Comparison of ENCODE assay signal across 23 cellular contexts in the genomic region with DNA sequence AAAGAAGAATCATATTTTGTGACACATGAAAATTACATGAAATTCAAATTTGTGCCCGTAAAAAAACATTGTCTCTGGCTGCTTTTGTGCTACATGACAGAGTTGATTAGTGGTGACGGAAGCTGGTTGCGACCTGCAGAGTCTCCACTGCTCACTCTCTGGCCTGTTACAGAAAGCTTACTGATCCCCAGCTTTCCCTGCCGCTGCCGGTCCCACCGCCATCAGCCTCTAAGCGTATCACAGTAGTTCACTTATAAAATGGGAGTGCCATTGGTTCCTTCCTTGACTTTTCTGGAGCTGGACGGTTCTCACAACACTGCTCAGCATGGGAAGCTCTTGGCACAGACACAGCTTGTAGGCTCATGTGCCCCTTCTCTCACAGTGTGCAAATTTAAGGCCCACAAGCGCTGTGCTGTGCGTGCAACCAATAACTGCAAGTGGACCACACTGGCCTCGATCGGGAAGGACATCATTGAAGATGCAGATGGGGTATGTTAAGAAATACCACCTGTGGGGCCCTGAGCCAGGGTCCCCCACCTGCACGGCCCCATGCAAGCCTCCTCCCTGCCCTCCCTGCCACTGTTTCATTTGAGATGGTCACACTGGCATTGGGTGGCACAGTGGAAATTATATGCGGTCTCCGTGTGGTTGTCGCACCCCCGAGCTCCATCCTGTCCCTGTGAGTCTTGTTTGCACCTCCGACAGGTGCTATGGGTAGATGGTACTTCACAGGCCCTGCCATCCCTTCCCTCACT.
DNase-seq lines count a peak whose midpoint lies in the region; ATAC-seq, FAIRE-seq and TF ChIP-seq lines count a peak whose summit lies in the region.
"Had no signal": no experiment of that assay in that cellular context is flagged by ENCODE, and none has a peak within 500 bp of the region (broad histone marks: within the 10 kb centered on the region; RNA-seq: fewer than 3 reads in every experiment).

No MANE protein-coding gene starts in this region.

- H3K4me1 Mint-ChIP-seq in CD4-positive, alpha-beta T cell (ENCODE audit: low read depth): peaks cover 36% of the 10 kb centered on the region
- H3K4me1 Mint-ChIP-seq: central memory CD8-positive, alpha-beta T cell had no signal

- H3K36me3 Mint-ChIP-seq in CD4-positive, alpha-beta T cell (ENCODE audit: low read depth): peaks cover 89% of the 10 kb centered on the region

- no peaks in the 10 kb centered on the region for H3K27me3 ChIP-seq in CD4-positive, alpha-beta T cell (ENCODE audit: control insufficient read depth, insufficient read depth, low read length)
- H3K27me3 ChIP-seq: foreskin keratinocyte, pancreas, upper lobe of left lung had no signal

- no peaks in the 10 kb centered on the region for H3K9me3 Mint-ChIP-seq in CD4-positive, alpha-beta T cell
- H3K9me3 Mint-ChIP-seq: central memory CD8-positive, alpha-beta T cell had no signal

- H3K4me3 ChIP-seq in A549: no peak overlapping the region
- H3K4me3 ChIP-seq: pancreas, SK-N-MC, upper lobe of left lung had no signal

- H3K4me2 ChIP-seq in A549: no peak overlapping the region

- peaks cover 26% of the 10 kb centered on the region for H3K4me1 ChIP-seq in A549
- H3K4me1 ChIP-seq: foreskin keratinocyte, pancreas, upper lobe of left lung had no signal

- no peak for DNase-seq in A549 (ENCODE audit: low read depth in 1 of 2, low spot score in 1 of 2)
- peak in 1 of 10 experiments; percentile 16 for DNase-seq in CD4-positive, alpha-beta T cell
- DNase-seq in islet precursor cell: peak; percentile 21
- DNase-seq in sciatic nerve (ENCODE audit: low spot score): peak; percentile 25
- no peak for DNase-seq in glomerular visceral epithelial cell (ENCODE audit: extremely low spot score)
- no peak for DNase-seq in NCI-H128 (lab: John Stamatoyannopoulos, UW; ENCODE audit: unreplicated experiment)
- DNase-seq: activated CD4-positive, CD25-positive, alpha-beta regulatory T cell; AML-193; COR-L47; foreskin keratinocyte; hypothalamus; NCI-H1930; NCI-H510A; pancreas; stimulated activated CD4-positive, alpha-beta T cell treated with anti-CD3 and anti-CD28 coated beads, Interleukin-1b, Interleukin-23, amount 100 ng/mL, for 48 hours; stimulated activated naive CD4-positive, alpha-beta T cell; T1000 had no signal

- no peak for TF ChIP-seq RAD21 in A549 (conservative IDR thresholded peaks at IDR 0.05 in 1 of 2, IDR thresholded peaks at IDR 0.05 in 1 of 2)

- CTCF ChIA-PET in A549 (lab: Yijun Ruan, JAX): interaction anchor here (1.0 to 20.8 kb wide), 5 partner anchors 8 to 421 kb away, joined by 3 to 356 read pairs (median 26); no protein-coding TSS in a partner anchor
- CTCF ChIA-PET in CD4-positive, alpha-beta T cell (lab: Charles Lee): interaction anchor here (1.3 kb wide), 1 partner anchor 31 kb away, joined by 3 read pairs; no protein-coding TSS in a partner anchor

- POLR2A ChIA-PET in A549 (lab: Yijun Ruan, JAX): interaction anchor here (0.7 to 1.3 kb wide), 3 partner anchors 16 to 397 kb away, joined by 3 to 4 read pairs (median 4); no protein-coding TSS in a partner anchor
- POLR2A ChIA-PET in CD4-positive, alpha-beta T cell (lab: Charles Lee): interaction anchor here (8.1 kb wide), 1 partner anchor 15 kb away, joined by 55 read pairs; no protein-coding TSS in a partner anchor

- TF ChIP-seq POLR2A in A549 (IDR thresholded peaks at IDR 0.05; ENCODE audit: low read length): no peak

- TF ChIP-seq EP300 in A549 (IDR thresholded peaks at IDR 0.05): no peak

- peak overlapping the region in 1 of 2 experiments; percentile 67; a peak in 4 of 6 replicates for H3K27ac ChIP-seq in A549
- H3K27ac ChIP-seq in CD4-positive, alpha-beta T cell (ENCODE audit: low read depth, low read length): no peak overlapping the region
- H3K27ac ChIP-seq: foreskin keratinocyte, pancreas, SK-N-MC, upper lobe of left lung had no signal

- no peak for ATAC-seq in A549
- no peak for ATAC-seq in CD4-positive, alpha-beta T cell (ENCODE audit: poor library complexity)
- ATAC-seq in sciatic nerve: no peak
- no peak for ATAC-seq in HG02610 (IDR thresholded peaks at IDR 0.05; ENCODE audit: unreplicated experiment)
- ATAC-seq: foreskin keratinocyte had no signal

- peak overlapping the region; percentile 68 for H3K27ac Mint-ChIP-seq in CD4-positive, alpha-beta T cell

- intact Hi-C loops in CD4-positive, alpha-beta T cell (cut with DNase I, micrococcal nuclease): no loop called here
- intact Hi-C loops in sciatic nerve (cut with DNase I): no loop called here

- H3K9me3 ChIP-seq in A549: no peaks in the 10 kb centered on the region
- H3K9me3 ChIP-seq in CD4-positive, alpha-beta T cell (ENCODE audit: control insufficient read depth, low read length): no peaks in the 10 kb centered on the region
- H3K9me3 ChIP-seq: pancreas, upper lobe of left lung had no signal

- FAIRE-seq in A549 (lab: Jason Lieb, UNC): no peak
- FAIRE-seq: H54, islet of Langerhans, pancreas had no signal

- H3K27me3 Mint-ChIP-seq in CD4-positive, alpha-beta T cell: no peaks in the 10 kb centered on the region
- H3K27me3 Mint-ChIP-seq: central memory CD8-positive, alpha-beta T cell had no signal

- H3K4me3 Mint-ChIP-seq in CD4-positive, alpha-beta T cell: no peak overlapping the region
- H3K4me3 Mint-ChIP-seq: central memory CD8-positive, alpha-beta T cell had no signal

- WGBS in A549 (ENCODE audit: missing lambda C conversion rate): 97% methylated on average over 18 of the region's 18 CpGs

- TF ChIP-seq CTCF in A549 (IDR thresholded peaks at IDR 0.05): no peak
- TF ChIP-seq CTCF in CD4-positive, alpha-beta T cell (IDR thresholded peaks at IDR 0.05): no peak

TF ChIP-seq in A549, 52 proteins besides CTCF, POLR2A, EP300 and RAD21:
- TF ChIP-seq EHMT2 (IDR thresholded peaks at IDR 0.05; ENCODE audit: low read depth) (no peak), POLR2AphosphoS2 (conservative IDR thresholded peaks at IDR 0.05; ENCODE audit: low read length) (peak; percentile 85; the same call in 1 of the 2 replicates), ZNF302 (CRISPR knock-in tag; IDR thresholded peaks at IDR 0.05) (no peak)

Comparison
In these comparisons a context has a peak if more than half of its experiments do, and no peak if none do; other contexts are left out.
1. DNase-seq: peak in islet precursor cell (single experiment) and sciatic nerve (single experiment); none in A549 (0 of 2), glomerular visceral epithelial cell (single experiment) and NCI-H128 (single experiment).